In the genomic region with DNA sequence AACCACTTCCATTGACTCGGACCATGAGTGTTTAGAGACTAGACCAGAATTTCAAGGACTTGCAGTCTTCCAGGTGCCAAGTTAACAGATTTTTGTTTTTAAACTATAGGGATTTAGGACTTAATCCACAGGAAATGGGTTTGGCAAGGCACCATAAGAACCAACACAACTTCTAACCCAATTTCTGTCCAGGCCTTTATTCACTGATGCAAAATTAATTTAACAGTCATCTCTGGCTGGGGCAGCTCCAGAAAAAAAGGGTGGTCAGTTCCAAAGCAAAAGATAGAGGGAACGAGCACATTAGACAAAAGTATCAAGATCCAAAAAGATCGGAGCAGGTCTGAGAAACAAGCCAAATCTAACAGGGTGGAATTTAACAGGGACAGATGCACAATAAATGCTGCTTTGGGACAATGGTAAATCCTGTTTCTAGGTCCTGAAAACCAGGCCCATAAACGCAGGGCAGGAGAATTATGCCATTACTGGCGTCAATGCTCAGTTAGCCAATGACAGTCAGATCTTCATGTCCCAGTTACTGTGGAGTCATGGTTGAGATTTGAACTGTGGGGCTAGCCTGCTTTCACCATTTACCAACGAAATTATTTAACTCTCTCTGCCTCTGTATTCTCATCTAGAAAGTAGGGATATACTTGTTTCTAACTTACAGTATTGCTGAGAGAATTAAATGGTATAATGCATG, we compare ENCODE assay signal across 17 cellular contexts.
"Had no signal": no experiment of that assay in that cellular context is flagged by ENCODE, and none has a peak within 500 bp of the region (broad histone marks: within the 10 kb centered on the region; RNA-seq: fewer than 3 reads in every experiment).

No MANE protein-coding gene starts in this region.

- ATAC-seq: lower lobe of right lung; stimulated activated memory B cell treated with anti-CD40 and anti-IgM and Interleukin-4, amounts not matched to agents 10 μg/mL and 1 μg/mL and 100 μg/mL, for 72 hours had no signal

- H3K27ac ChIP-seq: lower lobe of right lung, parathyroid adenoma had no signal

- H3K9me3 ChIP-seq: lower lobe of right lung, SK-N-SH had no signal

- H3K4me3 Mint-ChIP-seq: activated B cell treated with CpG ODN at 0.5 μM for 24 hours; activated naive CD4-positive, alpha-beta T cell treated with anti-CD3 and anti-CD28 coated beads, Interleukin-2, amount 50 U/mL, for 24 hours; naive B cell; stimulated activated memory B cell treated with anti-CD40 and anti-IgM and Interleukin-4, amounts not matched to agents 10 μg/mL and 1 μg/mL and 100 μg/mL, for 72 hours; type B pancreatic cell had no signal

- H3K4me1 Mint-ChIP-seq: activated B cell treated with CpG ODN at 0.5 μM for 24 hours; activated naive CD4-positive, alpha-beta T cell treated with anti-CD3 and anti-CD28 coated beads, Interleukin-2, amount 50 U/mL, for 24 hours; naive B cell; stimulated activated memory B cell treated with anti-CD40 and anti-IgM and Interleukin-4, amounts not matched to agents 10 μg/mL and 1 μg/mL and 100 μg/mL, for 72 hours had no signal

- H3K36me3 ChIP-seq: lower lobe of right lung had no signal

- DNase-seq: activated B cell treated with CpG ODN at 0.5 μM for 24 hours; activated CD4-positive, alpha-beta T cell treated with anti-CD3 and anti-CD28 coated beads, Interleukin-2, amount 50 U/mL, for 1 hour; amniotic stem cell; effector CD8-positive, alpha-beta T cell; hippocampal formation; kidney glomerular epithelial cell; lower lobe of right lung; midbrain; naive B cell; retina; SK-N-SH; T-helper 2 cell had no signal

- H3K4me3 ChIP-seq: coronary artery, lower lobe of right lung had no signal

- H3K36me3 Mint-ChIP-seq: activated naive CD4-positive, alpha-beta T cell treated with anti-CD3 and anti-CD28 coated beads, Interleukin-2, amount 50 U/mL, for 24 hours; naive B cell; stimulated activated memory B cell treated with anti-CD40 and anti-IgM and Interleukin-4, amounts not matched to agents 10 μg/mL and 1 μg/mL and 100 μg/mL, for 72 hours; type B pancreatic cell had no signal

- H3K27ac Mint-ChIP-seq: activated B cell treated with CpG ODN at 0.5 μM for 24 hours; activated naive CD4-positive, alpha-beta T cell treated with anti-CD3 and anti-CD28 coated beads, Interleukin-2, amount 50 U/mL, for 24 hours; naive B cell; stimulated activated memory B cell treated with anti-CD40 and anti-IgM and Interleukin-4, amounts not matched to agents 10 μg/mL and 1 μg/mL and 100 μg/mL, for 72 hours; type B pancreatic cell had no signal

- H3K9me3 Mint-ChIP-seq: activated B cell treated with CpG ODN at 0.5 μM for 24 hours; activated naive CD4-positive, alpha-beta T cell treated with anti-CD3 and anti-CD28 coated beads, Interleukin-2, amount 50 U/mL, for 24 hours; stimulated activated memory B cell treated with anti-CD40 and anti-IgM and Interleukin-4, amounts not matched to agents 10 μg/mL and 1 μg/mL and 100 μg/mL, for 72 hours; type B pancreatic cell had no signal

- H3K4me1 ChIP-seq: parathyroid adenoma had no signal
